In genomic region chr16:60110531-60110930, GRCh38 we compare ENCODE assay signal across 29 cellular contexts.
"Had no signal": no experiment of that assay in that cellular context is flagged by ENCODE, and none has a peak within 500 bp of the region (broad histone marks: within the 10 kb centered on the region; RNA-seq: fewer than 3 reads in every experiment).

No MANE protein-coding gene starts in this region.

- H3K4me1 Mint-ChIP-seq: activated B cell treated with CpG ODN at 0.5 μM for 24 hours; activated naive CD4-positive, alpha-beta T cell treated with anti-CD3 and anti-CD28 coated beads, Interleukin-2, amount 50 U/mL, for 24 hours; activated naive CD8-positive, alpha-beta T cell treated with anti-CD3 and anti-CD28 coated beads for 36 hours; activated naive CD8-positive, alpha-beta T cell treated with anti-CD3 and anti-CD28 coated beads, Interleukin-2, amount 50 U/mL, for 24 hours; T-helper 17 cell had no signal

- ATAC-seq: activated CD4-positive, CD25-positive, alpha-beta regulatory T cell treated with anti-CD3 and anti-CD28 coated beads, Interleukin-2, amount 50 U/mL, for 24 hours; activated CD8-positive, alpha-beta T cell treated with anti-CD3 and anti-CD28 coated beads for 36 hours; activated naive CD8-positive, alpha-beta T cell treated with anti-CD3 and anti-CD28 coated beads, Interleukin-2, amount 50 U/mL, for 24 hours; body of pancreas; esophagus mucosa; T-helper 17 cell had no signal

- H3K27ac ChIP-seq: adrenal gland, body of pancreas, colonic mucosa, WERI-Rb-1 had no signal

- H3K4me1 ChIP-seq: adrenal gland, body of pancreas, colonic mucosa had no signal

- H3K27me3 ChIP-seq: adrenal gland, body of pancreas, colonic mucosa had no signal

- H3K27me3 Mint-ChIP-seq: activated B cell treated with CpG ODN at 0.5 μM for 24 hours; activated CD8-positive, alpha-beta T cell treated with anti-CD3 and anti-CD28 coated beads for 36 hours; activated naive CD4-positive, alpha-beta T cell treated with anti-CD3 and anti-CD28 coated beads, Interleukin-2, amount 50 U/mL, for 24 hours; activated naive CD8-positive, alpha-beta T cell treated with anti-CD3 and anti-CD28 coated beads for 36 hours; activated naive CD8-positive, alpha-beta T cell treated with anti-CD3 and anti-CD28 coated beads, Interleukin-2, amount 50 U/mL, for 24 hours; T-helper 17 cell had no signal

- H3K9me3 Mint-ChIP-seq: activated B cell treated with CpG ODN at 0.5 μM for 24 hours had no signal

- H3K9me3 ChIP-seq: adrenal gland, body of pancreas, colonic mucosa had no signal

- H3K4me3 ChIP-seq: adrenal gland, body of pancreas, colonic mucosa had no signal

- H3K36me3 Mint-ChIP-seq: activated naive CD4-positive, alpha-beta T cell treated with anti-CD3 and anti-CD28 coated beads, Interleukin-2, amount 50 U/mL, for 24 hours; activated naive CD8-positive, alpha-beta T cell treated with anti-CD3 and anti-CD28 coated beads for 36 hours had no signal

- DNase-seq: activated B cell treated with CpG ODN at 0.5 μM for 24 hours; activated CD4-positive, alpha-beta T cell treated with anti-CD3 and anti-CD28 coated beads for 48 hours; activated CD4-positive, alpha-beta T cell treated with anti-CD3 and anti-CD28 coated beads, Interleukin-2, amount 50 U/mL, for 1 hour; activated CD4-positive, alpha-beta T cell treated with anti-CD3 and anti-CD28 coated beads, Interleukin-2, amount 50 U/mL, for 48 hours; activated CD8-positive, alpha-beta memory T cell treated with anti-CD3 and anti-CD28 coated beads for 24 hours; activated CD8-positive, alpha-beta T cell treated with anti-CD3 and anti-CD28 coated beads for 36 hours; activated effector memory CD4-positive, alpha-beta T cell treated with anti-CD3 and anti-CD28 coated beads, Interleukin-2, amount 50 U/mL, for 16 hours; activated naive CD4-positive, alpha-beta T cell treated with anti-CD3 and anti-CD28 coated beads for 36 hours; activated naive CD8-positive, alpha-beta T cell treated with anti-CD3 and anti-CD28 coated beads for 36 hours; activated naive CD8-positive, alpha-beta T cell treated with anti-CD3 and anti-CD28 coated beads, Interleukin-2, amount 50 U/mL, for 24 hours; activated T-cell treated with anti-CD3 and anti-CD28 coated beads, Interleukin-2, amount 50 U/mL, for 48 hours; adrenal gland; amygdala; aorta; body of pancreas; caudate nucleus; cerebellar nuclear complex; colonic mucosa; effector CD8-positive, alpha-beta T cell; head of caudate nucleus; hippocampal formation; T-helper 17 cell; T1000; WERI-Rb-1 had no signal

- H3K4me3 Mint-ChIP-seq: activated B cell treated with CpG ODN at 0.5 μM for 24 hours; activated CD8-positive, alpha-beta T cell treated with anti-CD3 and anti-CD28 coated beads for 36 hours; activated naive CD4-positive, alpha-beta T cell treated with anti-CD3 and anti-CD28 coated beads for 36 hours; activated naive CD4-positive, alpha-beta T cell treated with anti-CD3 and anti-CD28 coated beads, Interleukin-2, amount 50 U/mL, for 24 hours; activated naive CD8-positive, alpha-beta T cell treated with anti-CD3 and anti-CD28 coated beads for 36 hours; activated naive CD8-positive, alpha-beta T cell treated with anti-CD3 and anti-CD28 coated beads, Interleukin-2, amount 50 U/mL, for 24 hours; activated T-helper 1 cell treated with anti-CD3 and anti-CD28 coated beads, Interleukin-12 subunit alpha, Interleukin-12 subunit beta, Interleukin-2, Interleukin-4 antibody, amounts not matched to agents 30 ng/mL and 10 ng/mL and 1 ng/mL, durations not matched to agents 14 hours and 24 hours and 36 hours; T-helper 17 cell; T-helper 2 cell treated with Interferon-gamma antibody and Interleukin-4, amounts not matched to agents 5 μg/mL and 100 μg/mL, for 36 hours had no signal

- H3K36me3 ChIP-seq: adrenal gland, colonic mucosa, WERI-Rb-1 had no signal
